Comparison of ENCODE assay signal across 19 cellular contexts in the genomic region with DNA sequence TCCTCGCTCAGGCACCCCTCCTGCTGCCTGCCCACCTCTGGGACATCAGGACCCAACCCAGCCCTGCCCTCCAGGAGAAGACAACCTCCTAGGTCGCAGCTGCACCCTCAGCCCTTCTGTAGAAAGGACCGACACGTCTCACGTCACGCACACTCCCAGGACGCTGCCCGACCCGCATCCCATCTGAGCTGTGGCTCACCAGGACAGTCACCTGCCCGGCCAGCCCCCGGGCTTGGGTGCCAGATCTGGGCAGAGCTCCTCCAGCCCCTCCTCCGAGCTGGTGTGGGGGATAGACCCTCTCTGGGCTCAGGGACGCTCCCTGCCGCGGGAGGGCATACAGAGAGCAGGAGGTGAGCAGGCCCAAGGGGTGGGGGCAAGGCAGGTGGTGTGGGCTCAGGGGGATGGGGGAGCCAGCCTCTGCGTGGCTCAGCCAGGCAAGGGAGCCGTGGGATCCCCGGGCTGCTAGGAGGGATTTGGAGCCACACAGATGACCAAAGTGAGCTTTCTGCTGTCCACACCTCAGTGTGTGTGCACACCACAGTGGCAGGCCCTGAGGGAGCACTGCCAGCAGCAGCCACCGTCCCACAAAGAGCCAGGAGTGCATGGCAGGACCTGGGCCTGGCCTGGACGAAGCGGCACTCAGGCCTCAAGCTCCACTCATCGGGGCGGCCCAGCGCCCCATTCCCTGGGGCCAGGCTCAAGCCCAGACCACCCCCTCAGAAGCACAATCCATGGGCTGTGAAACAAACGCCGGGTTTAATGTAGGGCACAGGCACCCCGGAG. TPM values are rescaled to one million over a fixed set of nuclear protein-coding genes. Genes with fewer than 3 reads are reported as not detected.
DNase-seq lines count a peak whose midpoint lies in the region; ATAC-seq and TF ChIP-seq lines count a peak whose summit lies in the region.
"Had no signal": no experiment of that assay in that cellular context is flagged by ENCODE, and none has a peak within 500 bp of the region (broad histone marks: within the 10 kb centered on the region; RNA-seq: fewer than 3 reads in every experiment).

No MANE protein-coding gene starts in this region.

- peaks cover 0 to 27% (median 7%) of the 10 kb centered on the region in 4 donors for H3K4me1 Mint-ChIP-seq in CD4-positive, CD25-positive, alpha-beta regulatory T cell
- H3K4me1 Mint-ChIP-seq in IgD-negative memory B cell, result peaks cover 12 to 14% (median 13%) of the 10 kb centered on the region in 3 donors
- H3K4me1 Mint-ChIP-seq in central memory CD8-positive, alpha-beta T cell, result peaks cover 17% of the 10 kb centered on the region
- peaks cover 15 to 46% (median 31%) of the 10 kb centered on the region in 4 donors for H3K4me1 Mint-ChIP-seq in naive thymus-derived CD8-positive, alpha-beta T cell

- H3K36me3 Mint-ChIP-seq in CD4-positive, CD25-positive, alpha-beta regulatory T cell, result peaks cover 4% of the 10 kb centered on the region
- H3K36me3 Mint-ChIP-seq in IgD-negative memory B cell, result peaks cover 1% of the 10 kb centered on the region
- H3K36me3 Mint-ChIP-seq in central memory CD8-positive, alpha-beta T cell (ENCODE audit: insufficient read depth), result peaks cover 31% of the 10 kb centered on the region
- H3K36me3 Mint-ChIP-seq in naive thymus-derived CD8-positive, alpha-beta T cell, result peaks cover 0 to 22% (median 4%) of the 10 kb centered on the region in 3 donors

- H3K27ac Mint-ChIP-seq in CD4-positive, CD25-positive, alpha-beta regulatory T cell, result peak overlapping the region in 2 of 3 donors; percentile 71 to 79
- peak overlapping the region in 2 of 3 donors; percentile 59 to 97 for H3K27ac Mint-ChIP-seq in IgD-negative memory B cell
- H3K27ac Mint-ChIP-seq in central memory CD8-positive, alpha-beta T cell (ENCODE audit: low read depth), result peak overlapping the region; percentile 65
- H3K27ac Mint-ChIP-seq in naive thymus-derived CD8-positive, alpha-beta T cell, result peak overlapping the region; percentile 53 to 98 (median 91)

- H3K36me3 ChIP-seq in CD4-positive, CD25-positive, alpha-beta regulatory T cell (ENCODE audit: control insufficient read depth, insufficient read depth, low read length), result peaks cover 31% of the 10 kb centered on the region
- H3K36me3 ChIP-seq in body of pancreas (replicated peaks in 1 of 2; ENCODE audit: insufficient read depth in 1 of 2, low read depth in 2 of 2), result no peaks in the 10 kb centered on the region

- H3K4me3 ChIP-seq in CD4-positive, CD25-positive, alpha-beta regulatory T cell (ENCODE audit: low read depth, low read length), result no peak overlapping the region
- no peak overlapping the region for H3K4me3 ChIP-seq in body of pancreas

- intact Hi-C loops in body of pancreas (cut with DNase I), result no loop called here

- peaks cover 0 to 1% (median 0%) of the 10 kb centered on the region in 7 donors for H3K9me3 Mint-ChIP-seq in CD4-positive, CD25-positive, alpha-beta regulatory T cell
- no peaks in the 10 kb centered on the region for H3K9me3 Mint-ChIP-seq in IgD-negative memory B cell
- H3K9me3 Mint-ChIP-seq in central memory CD8-positive, alpha-beta T cell, result no peaks in the 10 kb centered on the region
- no peaks in the 10 kb centered on the region for H3K9me3 Mint-ChIP-seq in naive thymus-derived CD8-positive, alpha-beta T cell
- H3K9me3 Mint-ChIP-seq: activated T-cell treated with anti-CD3 and anti-CD28 coated beads, Interleukin-2, amount 50 U/mL, for 4 hours; effector memory CD8-positive, alpha-beta T cell had no signal

- H3K9me3 ChIP-seq in CD4-positive, CD25-positive, alpha-beta regulatory T cell (ENCODE audit: control insufficient read depth in 2 of 2, low read length in 2 of 2), result no peaks in the 10 kb centered on the region
- H3K9me3 ChIP-seq in body of pancreas, result no peaks in the 10 kb centered on the region

- no peak for TF ChIP-seq CTCF in body of pancreas (IDR thresholded peaks at IDR 0.05)

- H3K27me3 Mint-ChIP-seq in CD4-positive, CD25-positive, alpha-beta regulatory T cell, result peaks cover 4% of the 10 kb centered on the region
- H3K27me3 Mint-ChIP-seq in IgD-negative memory B cell, result no peaks in the 10 kb centered on the region
- H3K27me3 Mint-ChIP-seq in central memory CD8-positive, alpha-beta T cell, result no peaks in the 10 kb centered on the region
- no peaks in the 10 kb centered on the region for H3K27me3 Mint-ChIP-seq in naive thymus-derived CD8-positive, alpha-beta T cell
- H3K27me3 Mint-ChIP-seq: effector memory CD8-positive, alpha-beta T cell had no signal

- no peak for ATAC-seq in CD4-positive, CD25-positive, alpha-beta regulatory T cell (ENCODE audit: low read depth in 2 of 2)
- no peak for ATAC-seq in central memory CD8-positive, alpha-beta T cell (replicated peaks; ENCODE audit: extremely low read depth, poor library complexity, severe bottlenecking)
- ATAC-seq in naive thymus-derived CD8-positive, alpha-beta T cell, result no peak
- ATAC-seq in body of pancreas, result no peak

- H3K4me1 ChIP-seq in CD4-positive, CD25-positive, alpha-beta regulatory T cell (ENCODE audit: control insufficient read depth, insufficient read depth, low read length, poor library complexity, severe bottlenecking), result peaks cover 13% of the 10 kb centered on the region
- peaks cover 34% of the 10 kb centered on the region for H3K4me1 ChIP-seq in body of pancreas

- H3K27me3 ChIP-seq in CD4-positive, CD25-positive, alpha-beta regulatory T cell (ENCODE audit: control insufficient read depth, insufficient read depth, low read length), result no peaks in the 10 kb centered on the region
- H3K27me3 ChIP-seq in body of pancreas, result no peaks in the 10 kb centered on the region

- H3K27ac ChIP-seq in CD4-positive, CD25-positive, alpha-beta regulatory T cell (ENCODE audit: insufficient read depth, low read length, poor library complexity, severe bottlenecking), result no peak overlapping the region
- H3K27ac ChIP-seq in body of pancreas, result no peak overlapping the region

- POLR2A ChIA-PET in naive thymus-derived CD8-positive, alpha-beta T cell (lab: Charles Lee), result interaction anchor here (0.8 to 5.2 kb wide), 17 partner anchors 9 to 79 kb away, joined by 3 to 48 read pairs (median 4); a partner anchor contains a TSS

- TF ChIP-seq POLR2A in body of pancreas (IDR thresholded peaks at IDR 0.05), result no peak

- 88 to 91% methylated on average over 14 to 26 of the region's 27 CpGs for WGBS in body of pancreas, 2 donors

- peak overlapping the region in 3 of 4 donors; percentile 19 to 70 (median 43) for H3K4me3 Mint-ChIP-seq in CD4-positive, CD25-positive, alpha-beta regulatory T cell
- no peak overlapping the region for H3K4me3 Mint-ChIP-seq in IgD-negative memory B cell
- H3K4me3 Mint-ChIP-seq in central memory CD8-positive, alpha-beta T cell, result peak overlapping the region; percentile 29
- H3K4me3 Mint-ChIP-seq in naive thymus-derived CD8-positive, alpha-beta T cell, result peak overlapping the region in 6 of 10 donors; percentile 10 to 87 (median 48)
- H3K4me3 Mint-ChIP-seq: activated T-cell treated with anti-CD3 and anti-CD28 coated beads, Interleukin-2, amount 50 U/mL, for 4 hours had no signal

- no peak for DNase-seq in CD4-positive, CD25-positive, alpha-beta regulatory T cell
- no peak for DNase-seq in central memory CD8-positive, alpha-beta T cell (ENCODE audit: low spot score in 2 of 2)
- DNase-seq in naive thymus-derived CD8-positive, alpha-beta T cell, result peak in 2 of 10 donors; percentile 22 to 27
- DNase-seq in GOT3 (lab: John Stamatoyannopoulos, UW), result no peak
- no peak for DNase-seq in activated CD4-positive, CD25-positive, alpha-beta regulatory T cell (lab: John Stamatoyannopoulos, UW)
- no peak for DNase-seq in body of pancreas
- DNase-seq in NCI-H2196 (lab: John Stamatoyannopoulos, UW; ENCODE audit: unreplicated experiment), result no peak
- DNase-seq: amygdala; islet precursor cell; KG1; mesendoderm; NCI-H1048; NCI-H2029 treated with DMSO at 0.1 percent for 48 hours; retina; RPMI8226; stimulated activated naive CD4-positive, alpha-beta T cell treated with Interleukin-2 at 50 U/mL for 16 hours had no signal

RNA-seq across cellular contexts. Expression of a gene that starts 13.6 kb away (rescaled TPM):
- total RNA-seq in CD4-positive, CD25-positive, alpha-beta regulatory T cell, result not detected
- polyA plus RNA-seq in CD4-positive, CD25-positive, alpha-beta regulatory T cell, result under 1 TPM; 0.09 to 0.35 (median 0.17) TPM
- polyA plus RNA-seq in IgD-negative memory B cell, result 6.5 TPM
- under 1 TPM in 1 of 2 experiments, not detected in 1; 0.49 TPM for total RNA-seq in naive thymus-derived CD8-positive, alpha-beta T cell
- 1 to 10 TPM in 2 of 3 donors, under 1 TPM in 1; 0.39 to 1.1 (median 1.0) TPM for polyA plus RNA-seq in naive thymus-derived CD8-positive, alpha-beta T cell
- total RNA-seq in body of pancreas, result 10 to 100 TPM in 1 of 2 donors, 1 to 10 TPM in 1; 7.3 to 10.5 TPM

Comparison
In these comparisons a context has a peak if more than half of its experiments do, and no peak if none do; other contexts are left out.
1. H3K4me3 Mint-ChIP-seq: peak in CD4-positive, CD25-positive, alpha-beta regulatory T cell (3 of 4), central memory CD8-positive, alpha-beta T cell (single experiment) and naive thymus-derived CD8-positive, alpha-beta T cell (6 of 10); none in IgD-negative memory B cell (0 of 4).
2. Peak in every context shown above with its lines, with median percentiles within 50 percentile points of each other: H3K27ac Mint-ChIP-seq.